Comparison of ENCODE assay signal across 7 cellular contexts in the genomic region with DNA sequence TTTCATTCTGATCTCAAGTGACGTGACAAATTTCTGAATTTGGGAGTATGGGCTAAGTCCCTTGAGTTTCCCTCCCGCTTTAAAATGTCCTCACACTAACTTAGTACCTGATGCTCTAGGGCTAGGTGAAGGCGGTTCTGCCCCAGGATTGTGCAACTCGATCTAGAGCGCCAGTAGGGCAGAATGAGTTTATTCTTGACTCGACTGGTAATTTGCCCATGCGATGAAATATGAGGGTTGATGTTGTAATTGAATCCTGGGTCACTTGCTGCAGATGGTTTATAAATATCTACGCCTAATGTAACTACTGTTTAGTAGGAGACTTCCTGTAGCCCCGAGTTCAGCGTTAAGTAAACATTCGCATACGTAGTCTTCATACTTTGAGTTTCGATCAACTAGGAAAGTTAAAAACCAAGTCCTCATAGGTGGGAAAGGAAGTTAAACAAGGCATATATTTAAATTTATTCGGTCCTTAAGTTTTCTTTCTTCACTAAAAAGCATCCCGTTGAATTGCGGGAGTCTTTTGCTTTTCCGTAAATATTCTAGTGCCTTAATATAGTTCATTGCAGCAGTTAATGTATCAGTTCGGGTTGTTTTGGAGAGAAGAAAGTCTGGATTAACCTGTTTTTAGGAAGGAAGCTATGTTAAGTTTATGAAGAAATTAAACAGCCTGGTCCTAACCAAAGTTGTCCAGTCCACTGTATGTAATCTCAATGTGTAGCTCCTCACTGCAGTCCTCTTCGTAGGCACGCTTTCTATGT. TPM values are rescaled to one million over a fixed set of nuclear protein-coding genes. Genes with fewer than 3 reads are reported as not detected.
A peak's percentile ranks its signal among the peaks of the same experiment; 100 is the strongest.
DNase-seq lines count a peak whose midpoint lies in the region; ATAC-seq and TF ChIP-seq lines count a peak whose summit lies in the region.

No MANE protein-coding gene starts in this region.

- H3K4me3 Mint-ChIP-seq in activated CD8-positive, alpha-beta T cell treated with anti-CD3 and anti-CD28 coated beads, Interleukin-2, amount 10 ng/mL, durations not matched to agents 7 days and 5 days, result peak overlapping the region; percentile 78
- H3K4me3 Mint-ChIP-seq in progenitor cell of endocrine pancreas (ENCODE audit: low read depth), result peak overlapping the region; percentile 86

- H3K36me3 Mint-ChIP-seq in activated CD8-positive, alpha-beta T cell treated with anti-CD3 and anti-CD28 coated beads, Interleukin-2, amount 10 ng/mL, durations not matched to agents 7 days and 5 days (ENCODE audit: low read depth), result peaks cover 21% of the 10 kb centered on the region
- no peaks in the 10 kb centered on the region for H3K36me3 Mint-ChIP-seq in progenitor cell of endocrine pancreas (ENCODE audit: insufficient read depth)

- DNase-seq in GF-D8 (lab: John Stamatoyannopoulos, UW), result peak; percentile 37
- DNase-seq in MM.1S, result peak; percentile 81
- DNase-seq in activated CD8-positive, alpha-beta T cell treated with anti-CD3 and anti-CD28 coated beads, Interleukin-2, amount 10 ng/mL, durations not matched to agents 7 days and 5 days, result peak; percentile 54
- DNase-seq in foreskin keratinocyte, result peak in 1 of 2 donors; percentile 63
- no peak for DNase-seq in progenitor cell of endocrine pancreas (ENCODE audit: low spot score, unreplicated experiment)
- DNase-seq in activated gamma-delta T cell (lab: John Stamatoyannopoulos, UW), result no peak

- no peaks in the 10 kb centered on the region for H3K27me3 Mint-ChIP-seq in activated CD8-positive, alpha-beta T cell treated with anti-CD3 and anti-CD28 coated beads, Interleukin-2, amount 10 ng/mL, durations not matched to agents 7 days and 5 days (ENCODE audit: low read depth)
- no peaks in the 10 kb centered on the region for H3K27me3 Mint-ChIP-seq in progenitor cell of endocrine pancreas

- H3K9me2 ChIP-seq in MM.1S (replicated peaks; ENCODE audit: insufficient read depth, low read length), result no peaks in the 10 kb centered on the region

- H3K27me3 ChIP-seq in MM.1S (replicated peaks; ENCODE audit: insufficient read depth, low read length), result no peaks in the 10 kb centered on the region
- H3K27me3 ChIP-seq in foreskin keratinocyte, result no peaks in the 10 kb centered on the region

- peak overlapping the region; percentile 100 for H3K27ac ChIP-seq in MM.1S (ENCODE audit: low read length)
- peak overlapping the region; percentile 84 for H3K27ac ChIP-seq in foreskin keratinocyte

- H3K9me3 Mint-ChIP-seq in activated CD8-positive, alpha-beta T cell treated with anti-CD3 and anti-CD28 coated beads, Interleukin-2, amount 10 ng/mL, durations not matched to agents 7 days and 5 days (ENCODE audit: insufficient read depth), result no peaks in the 10 kb centered on the region
- H3K9me3 Mint-ChIP-seq in progenitor cell of endocrine pancreas (ENCODE audit: low read depth), result no peaks in the 10 kb centered on the region

- H3K9ac ChIP-seq in MM.1S (ENCODE audit: low read length), result peak overlapping the region; percentile 100

- no peak for ATAC-seq in activated CD8-positive, alpha-beta T cell treated with anti-CD3 and anti-CD28 coated beads, Interleukin-2, amount 10 ng/mL, durations not matched to agents 7 days and 5 days
- ATAC-seq in foreskin keratinocyte (no peak), GM19467 (IDR thresholded peaks at IDR 0.05; ENCODE audit: unreplicated experiment) (no peak)

- H3K79me2 ChIP-seq in MM.1S (ENCODE audit: low read length), result peaks cover 86% of the 10 kb centered on the region

- H3F3A ChIP-seq in MM.1S (ENCODE audit: insufficient read depth, low read length), result peaks cover 47% of the 10 kb centered on the region

- peak overlapping the region; percentile 91 for H3K4me2 ChIP-seq in MM.1S (ENCODE audit: low read depth, low read length)

- peak overlapping the region; percentile 93 for H3K4me3 ChIP-seq in MM.1S (ENCODE audit: low read length)

- CTCF ChIA-PET in activated CD8-positive, alpha-beta T cell treated with anti-CD3 and anti-CD28 coated beads, Interleukin-2, amount 10 ng/mL, durations not matched to agents 7 days and 5 days (lab: Charles Lee), result interaction anchor here (0.6 to 13.2 kb wide), 21 partner anchors 8 to 109 kb away, joined by 3 to 296 read pairs (median 7); partner anchors contain the start of genes ACD, ATP6V0D1 and CARMIL2

- TF ChIP-seq CTCF in MM.1S (IDR thresholded peaks at IDR 0.05; ENCODE audit: low read length) (no peak), foreskin keratinocyte (conservative IDR thresholded peaks at IDR 0.05) (no peak), progenitor cell of endocrine pancreas (IDR thresholded peaks at IDR 0.05; ENCODE audit: unreplicated experiment) (no peak)

- peaks cover 3% of the 10 kb centered on the region; the same call in 1 of the 2 replicates for H3K36me3 ChIP-seq in MM.1S (replicated peaks; ENCODE audit: insufficient read depth, low read length)

- no peaks in the 10 kb centered on the region for H4K20me1 ChIP-seq in MM.1S (ENCODE audit: insufficient read depth, low read length)

- H3K4me1 Mint-ChIP-seq in activated CD8-positive, alpha-beta T cell treated with anti-CD3 and anti-CD28 coated beads, Interleukin-2, amount 10 ng/mL, durations not matched to agents 7 days and 5 days (ENCODE audit: low read depth), result peaks cover 41% of the 10 kb centered on the region
- H3K4me1 Mint-ChIP-seq in progenitor cell of endocrine pancreas (ENCODE audit: low read depth), result peaks cover 19% of the 10 kb centered on the region

- peak overlapping the region; percentile 63; the same call in 1 of the 2 replicates for H2AFZ ChIP-seq in MM.1S (ENCODE audit: low read length)

- H3K4me1 ChIP-seq in MM.1S (ENCODE audit: low read length) (peaks cover 24% of the 10 kb centered on the region), foreskin keratinocyte (peaks cover 12% of the 10 kb centered on the region)

- H3K27ac Mint-ChIP-seq in activated CD8-positive, alpha-beta T cell treated with anti-CD3 and anti-CD28 coated beads, Interleukin-2, amount 10 ng/mL, durations not matched to agents 7 days and 5 days, result peak overlapping the region; percentile 95
- H3K27ac Mint-ChIP-seq in progenitor cell of endocrine pancreas, result peak overlapping the region; percentile 98

- H3K9me3 ChIP-seq in MM.1S (replicated peaks; ENCODE audit: insufficient read depth, low read length), result no peaks in the 10 kb centered on the region

- POLR2A ChIA-PET in activated CD8-positive, alpha-beta T cell treated with anti-CD3 and anti-CD28 coated beads, Interleukin-2, amount 10 ng/mL, durations not matched to agents 7 days and 5 days (lab: Charles Lee), result interaction anchor here (0.5 to 6.7 kb wide), 15 partner anchors 8 to 331 kb away, joined by 3 to 117 read pairs (median 4); partner anchors contain the start of genes ACD, ATP6V0D1, C16orf86 and CARMIL2

RNA-seq across cellular contexts. Expression of gene CTCF, which starts 1.6 kb away (rescaled TPM):
- total RNA-seq in activated CD8-positive, alpha-beta T cell treated with anti-CD3 and anti-CD28 coated beads, Interleukin-2, amount 10 ng/mL, durations not matched to agents 7 days and 5 days, result 10 to 100 TPM; 77.4 to 79.8 TPM
- total RNA-seq in foreskin keratinocyte (37.0 and 42.9 TPM in 2 replicates), progenitor cell of endocrine pancreas (67.8 and 69.8 TPM in 2 replicates)
- polyA plus RNA-seq in foreskin keratinocyte, result 17.8 and 22.1 TPM in 2 replicates

RNA-seq across cellular contexts. Expression of gene RIPOR1, which starts 35.3 kb away (rescaled TPM):
- 10 to 100 TPM; 10.6 to 13.7 TPM for total RNA-seq in activated CD8-positive, alpha-beta T cell treated with anti-CD3 and anti-CD28 coated beads, Interleukin-2, amount 10 ng/mL, durations not matched to agents 7 days and 5 days
- 31.6 and 32.0 TPM in 2 replicates for total RNA-seq in foreskin keratinocyte
- polyA plus RNA-seq in foreskin keratinocyte, result 29.3 and 29.9 TPM in 2 replicates
- 72.7 and 78.8 TPM in 2 replicates for total RNA-seq in progenitor cell of endocrine pancreas

Comparison
In these comparisons a context has a peak if more than half of its experiments do, and no peak if none do; other contexts are left out.
1. DNase-seq: peak in GF-D8 (single experiment), MM.1S (single experiment) and activated CD8-positive, alpha-beta T cell treated with anti-CD3 and anti-CD28 coated beads, Interleukin-2, amount 10 ng/mL, durations not matched to agents 7 days and 5 days (single experiment); none in progenitor cell of endocrine pancreas (single experiment) and activated gamma-delta T cell (single experiment).